In genomic region chr15:66780172-66780972, GRCh38 we compare ENCODE assay signal across 9 cellular contexts.
DNase-seq lines count a peak whose midpoint lies in the region; ATAC-seq and TF ChIP-seq lines count a peak whose summit lies in the region.
"Had no signal": no experiment of that assay in that cellular context is flagged by ENCODE, and none has a peak within 500 bp of the region (broad histone marks: within the 10 kb centered on the region; RNA-seq: fewer than 3 reads in every experiment).

No MANE protein-coding gene starts in this region.

- CTCF ChIA-PET in activated CD8-positive, alpha-beta T cell treated with anti-CD3 and anti-CD28 coated beads for 36 hours (lab: Charles Lee), result interaction anchor here (0.6 to 1.8 kb wide), 2 partner anchors 71 to 409 kb away, joined by 3 to 6 read pairs; no protein-coding TSS in a partner anchor
- CTCF ChIA-PET in activated CD8-positive, alpha-beta T cell treated with anti-CD3 and anti-CD28 coated beads, Interleukin-2, amount 10 ng/mL, durations not matched to agents 7 days and 5 days (lab: Charles Lee), result interaction anchor here (0.6 kb wide), 1 partner anchor 672 kb away, joined by 3 read pairs; no protein-coding TSS in a partner anchor

- POLR2A ChIA-PET in activated CD8-positive, alpha-beta T cell treated with anti-CD3 and anti-CD28 coated beads for 36 hours (lab: Charles Lee), result no interaction called here
- POLR2A ChIA-PET in activated CD8-positive, alpha-beta T cell treated with anti-CD3 and anti-CD28 coated beads, Interleukin-2, amount 10 ng/mL, durations not matched to agents 7 days and 5 days (lab: Charles Lee), result no interaction called here

- H3K36me3 Mint-ChIP-seq in activated CD8-positive, alpha-beta T cell treated with anti-CD3 and anti-CD28 coated beads for 36 hours (ENCODE audit: low read depth), result no peaks in the 10 kb centered on the region
- no peaks in the 10 kb centered on the region for H3K36me3 Mint-ChIP-seq in activated CD8-positive, alpha-beta T cell treated with anti-CD3 and anti-CD28 coated beads, Interleukin-2, amount 10 ng/mL, durations not matched to agents 7 days and 5 days (ENCODE audit: low read depth)

- no peak overlapping the region for H3K4me3 Mint-ChIP-seq in activated CD8-positive, alpha-beta T cell treated with anti-CD3 and anti-CD28 coated beads for 36 hours
- no peak overlapping the region for H3K4me3 Mint-ChIP-seq in activated CD8-positive, alpha-beta T cell treated with anti-CD3 and anti-CD28 coated beads, Interleukin-2, amount 10 ng/mL, durations not matched to agents 7 days and 5 days

- TF ChIP-seq CTCF in activated CD8-positive, alpha-beta T cell treated with anti-CD3 and anti-CD28 coated beads for 36 hours (IDR thresholded peaks at IDR 0.05), result no peak

- no peak for ATAC-seq in activated CD8-positive, alpha-beta T cell treated with anti-CD3 and anti-CD28 coated beads for 36 hours
- ATAC-seq in activated CD8-positive, alpha-beta T cell treated with anti-CD3 and anti-CD28 coated beads, Interleukin-2, amount 10 ng/mL, durations not matched to agents 7 days and 5 days, result no peak
- ATAC-seq in HG03442 (IDR thresholded peaks at IDR 0.05; ENCODE audit: unreplicated experiment) (no peak), GM18867 (IDR thresholded peaks at IDR 0.05; ENCODE audit: unreplicated experiment) (no peak)

- H3K27ac Mint-ChIP-seq in activated CD8-positive, alpha-beta T cell treated with anti-CD3 and anti-CD28 coated beads for 36 hours, result no peak overlapping the region
- H3K27ac Mint-ChIP-seq in activated CD8-positive, alpha-beta T cell treated with anti-CD3 and anti-CD28 coated beads, Interleukin-2, amount 10 ng/mL, durations not matched to agents 7 days and 5 days, result no peak overlapping the region

- intact Hi-C loops in activated CD8-positive, alpha-beta T cell treated with anti-CD3 and anti-CD28 coated beads for 36 hours (cut with micrococcal nuclease), result no loop called here

- H3K27me3 Mint-ChIP-seq in activated CD8-positive, alpha-beta T cell treated with anti-CD3 and anti-CD28 coated beads for 36 hours, result no peaks in the 10 kb centered on the region
- H3K27me3 Mint-ChIP-seq in activated CD8-positive, alpha-beta T cell treated with anti-CD3 and anti-CD28 coated beads, Interleukin-2, amount 10 ng/mL, durations not matched to agents 7 days and 5 days (ENCODE audit: low read depth), result no peaks in the 10 kb centered on the region

- no peaks in the 10 kb centered on the region for H3K4me1 Mint-ChIP-seq in activated CD8-positive, alpha-beta T cell treated with anti-CD3 and anti-CD28 coated beads for 36 hours (ENCODE audit: low read depth)
- H3K4me1 Mint-ChIP-seq in activated CD8-positive, alpha-beta T cell treated with anti-CD3 and anti-CD28 coated beads, Interleukin-2, amount 10 ng/mL, durations not matched to agents 7 days and 5 days (ENCODE audit: low read depth), result no peaks in the 10 kb centered on the region

- H3K9me3 Mint-ChIP-seq in activated CD8-positive, alpha-beta T cell treated with anti-CD3 and anti-CD28 coated beads for 36 hours, result no peaks in the 10 kb centered on the region
- H3K9me3 Mint-ChIP-seq in activated CD8-positive, alpha-beta T cell treated with anti-CD3 and anti-CD28 coated beads, Interleukin-2, amount 10 ng/mL, durations not matched to agents 7 days and 5 days (ENCODE audit: insufficient read depth), result no peaks in the 10 kb centered on the region

- DNase-seq in activated CD8-positive, alpha-beta T cell treated with anti-CD3 and anti-CD28 coated beads for 36 hours, result peak; percentile 14
- no peak for DNase-seq in activated CD8-positive, alpha-beta T cell treated with anti-CD3 and anti-CD28 coated beads, Interleukin-2, amount 10 ng/mL, durations not matched to agents 7 days and 5 days
- DNase-seq in amniotic epithelial cell (ENCODE audit: low read depth) (peak; percentile 85), iPS-NIHi7 (ENCODE audit: extremely low spot score) (peak; percentile 50), ureter (ENCODE audit: low spot score) (peak; percentile 58), HuH-7 (ENCODE audit: low spot score) (no peak)
- DNase-seq: RPMI8226 had no signal

Comparison
In these comparisons a context has a peak if more than half of its experiments do, and no peak if none do; other contexts are left out.
1. DNase-seq: peak in activated CD8-positive, alpha-beta T cell treated with anti-CD3 and anti-CD28 coated beads for 36 hours (single experiment), amniotic epithelial cell (single experiment), iPS-NIHi7 (single experiment) and ureter (single experiment); none in activated CD8-positive, alpha-beta T cell treated with anti-CD3 and anti-CD28 coated beads, Interleukin-2, amount 10 ng/mL, durations not matched to agents 7 days and 5 days (single experiment) and HuH-7 (single experiment).